In the genomic region with DNA sequence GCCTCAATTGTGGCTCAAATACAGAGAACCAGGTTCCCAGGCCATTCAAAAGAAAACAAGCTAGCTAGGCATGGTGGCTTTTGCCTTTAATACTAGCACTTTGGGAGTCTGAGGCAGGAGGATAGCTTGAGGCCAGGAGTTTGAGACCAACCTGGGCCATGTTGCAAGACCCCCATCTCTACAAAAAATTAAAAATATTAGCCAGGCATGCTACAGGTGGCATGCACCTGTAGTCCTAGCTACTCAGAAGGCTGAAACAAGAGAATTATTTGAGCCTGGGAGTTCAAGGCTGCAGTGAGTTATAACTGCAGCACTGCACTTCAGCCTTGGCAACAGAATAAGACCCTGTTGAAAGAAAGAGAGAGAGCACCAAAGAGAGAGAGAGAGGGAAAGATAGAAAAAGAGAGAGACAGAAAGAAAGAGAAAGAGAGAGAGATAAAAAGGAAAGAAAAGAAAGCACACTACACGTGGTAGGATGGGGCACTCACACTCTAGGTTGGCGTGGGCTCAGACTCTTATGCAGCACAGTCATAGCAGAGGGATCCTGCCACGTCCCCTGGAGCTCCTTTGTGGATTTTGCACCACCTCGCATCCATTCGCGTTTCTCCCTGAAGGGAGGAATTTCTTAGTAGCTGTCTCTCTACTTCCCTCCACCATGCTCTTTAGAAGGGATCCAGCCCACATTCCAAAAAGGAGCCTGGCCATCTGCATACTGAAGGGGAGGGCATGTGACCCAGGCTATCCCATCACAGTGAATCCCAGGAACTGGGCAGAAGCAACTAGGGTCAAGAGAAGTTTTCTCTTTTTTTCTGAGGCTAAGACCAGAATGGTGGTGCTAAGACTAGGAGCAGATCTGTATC, we compare ENCODE assay signal across 15 cellular contexts.
DNase-seq lines count a peak whose midpoint lies in the region; ATAC-seq and TF ChIP-seq lines count a peak whose summit lies in the region.
"Had no signal": no experiment of that assay in that cellular context is flagged by ENCODE, and none has a peak within 500 bp of the region (broad histone marks: within the 10 kb centered on the region; RNA-seq: fewer than 3 reads in every experiment).

No MANE protein-coding gene starts in this region.

- no peaks in the 10 kb centered on the region for H4K20me1 ChIP-seq in DND-41 (ENCODE audit: insufficient read depth, low read length)
- H4K20me1 ChIP-seq: BLaER1 had no signal

- H3K9ac ChIP-seq in DND-41 (ENCODE audit: low read depth, low read length) (no peak overlapping the region), HUES48 (ENCODE audit: low read depth, low read length) (no peak overlapping the region; the same call in 1 of the 2 replicates), mesendoderm (ENCODE audit: low read length) (no peak overlapping the region)
- H3K9ac ChIP-seq: BLaER1 had no signal

- TF ChIP-seq CTCF in DND-41 (IDR thresholded peaks at IDR 0.05; ENCODE audit: borderline replicate concordance, extremely low read depth, low read length, poor library complexity, severe bottlenecking) (no peak), dorsolateral prefrontal cortex (IDR thresholded peaks at IDR 0.05 in 54 of 56, conservative IDR thresholded peaks at IDR 0.05 in 2 of 56; ENCODE audit: low read depth in 1 of 56, partially characterized antibody in 56 of 56) (no peak)

- H2BK120ac ChIP-seq in mesendoderm (ENCODE audit: low read depth, low read length), result no peak overlapping the region

- H3K36me3 ChIP-seq in DND-41 (ENCODE audit: insufficient read depth, low read length) (no peaks in the 10 kb centered on the region), HUES48 (ENCODE audit: control insufficient read depth, insufficient read depth, low read length) (no peaks in the 10 kb centered on the region), SJSA1 (no peaks in the 10 kb centered on the region), mesendoderm (ENCODE audit: control insufficient read depth, insufficient read depth, low read length) (no peaks in the 10 kb centered on the region)
- H3K36me3 ChIP-seq: BLaER1 had no signal

- no peak overlapping the region for H2BK5ac ChIP-seq in mesendoderm (ENCODE audit: low read length)

- no peak overlapping the region for H3K23ac ChIP-seq in mesendoderm (ENCODE audit: low read length)

- H3K36me3 Mint-ChIP-seq in effector memory CD8-positive, alpha-beta T cell (ENCODE audit: insufficient read depth), result no peaks in the 10 kb centered on the region
- H3K36me3 Mint-ChIP-seq: CD4-positive, CD25-positive, alpha-beta regulatory T cell had no signal

- no peak overlapping the region for H3K56ac ChIP-seq in mesendoderm (ENCODE audit: low read length)

- H3K27ac Mint-ChIP-seq in effector memory CD8-positive, alpha-beta T cell, result no peak overlapping the region

- no peaks in the 10 kb centered on the region for H3K79me1 ChIP-seq in mesendoderm (ENCODE audit: low read length)

- H3K4me3 Mint-ChIP-seq in effector memory CD8-positive, alpha-beta T cell, result no peak overlapping the region
- H3K4me3 Mint-ChIP-seq: CD4-positive, CD25-positive, alpha-beta regulatory T cell had no signal

- H4K5ac ChIP-seq in mesendoderm (ENCODE audit: low read length), result no peak overlapping the region

- H3K4me3 ChIP-seq in DND-41 (ENCODE audit: low read depth in 1 of 2, low read length in 2 of 2) (no peak overlapping the region), HUES48 (ENCODE audit: low read depth, low read length) (no peak overlapping the region), SJSA1 (no peak overlapping the region), mesendoderm (ENCODE audit: low read length) (no peak overlapping the region), dorsolateral prefrontal cortex (no peak overlapping the region)
- H3K4me3 ChIP-seq: BLaER1, GM12878 had no signal

- H3K27me3 Mint-ChIP-seq in effector memory CD8-positive, alpha-beta T cell, result peaks cover 8 to 9% of the 10 kb centered on the region in 2 donors
- H3K27me3 Mint-ChIP-seq: CD4-positive, CD25-positive, alpha-beta regulatory T cell had no signal

- H3K9me3 Mint-ChIP-seq in effector memory CD8-positive, alpha-beta T cell, result no peaks in the 10 kb centered on the region

- DNase-seq in DND-41, result no peak
- DNase-seq in SJSA1 (ENCODE audit: low read depth in 1 of 2, low spot score in 2 of 2), result no peak
- peak; percentile 60 for DNase-seq in mesendoderm
- no peak for DNase-seq in C1 segment of cervical spinal cord (lab: John Stamatoyannopoulos, UW)
- no peak for DNase-seq in effector memory CD8-positive, alpha-beta T cell
- DNase-seq in dorsolateral prefrontal cortex, result no peak
- no peak for DNase-seq in NCI-H345 treated with DMSO at 0.1 percent for 48 hours (lab: John Stamatoyannopoulos, UW; ENCODE audit: unreplicated experiment)
- DNase-seq: CD4-positive, CD25-positive, alpha-beta regulatory T cell; DMS53; Kasumi-1; KBM-7 had no signal

- no peak overlapping the region for H3K4ac ChIP-seq in mesendoderm (ENCODE audit: low read depth, low read length)

- H3K9me3 ChIP-seq in DND-41 (ENCODE audit: insufficient read depth, low read length, severe bottlenecking) (no peaks in the 10 kb centered on the region), HUES48 (ENCODE audit: control insufficient read depth, insufficient read depth, low read length) (no peaks in the 10 kb centered on the region), SJSA1 (replicated peaks) (no peaks in the 10 kb centered on the region)
- H3K9me3 ChIP-seq: BLaER1 had no signal

- H2BK15ac ChIP-seq in mesendoderm (replicated peaks; ENCODE audit: low read depth), result no peak overlapping the region

- H3K4me2 ChIP-seq in DND-41 (ENCODE audit: insufficient read depth, low read length), result no peak overlapping the region
- H3K4me2 ChIP-seq in mesendoderm (ENCODE audit: low read length), result no peak overlapping the region
- H3K4me2 ChIP-seq: BLaER1 had no signal

- H3K4me1 ChIP-seq in DND-41 (ENCODE audit: insufficient read depth, low read length) (peaks cover 74% of the 10 kb centered on the region), HUES48 (ENCODE audit: control insufficient read depth, insufficient read depth, low read length) (peaks cover 37% of the 10 kb centered on the region), SJSA1 (replicated peaks) (peaks cover 43% of the 10 kb centered on the region), mesendoderm (ENCODE audit: control insufficient read depth, low read depth, low read length) (peaks cover 19% of the 10 kb centered on the region)

- no CpG with 5 or more reads among the region's 6 CpGs for WGBS in mesendoderm (ENCODE audit: extremely low coverage, insufficient coverage, low lambda C conversion rate)

- intact Hi-C loops in dorsolateral prefrontal cortex (cut with DNase I), result no loop called here

- H4K8ac ChIP-seq in mesendoderm (ENCODE audit: low read depth, low read length), result no peak overlapping the region

- no peak overlapping the region for H2AFZ ChIP-seq in DND-41 (ENCODE audit: low read depth, low read length)

- H3K4me1 Mint-ChIP-seq in effector memory CD8-positive, alpha-beta T cell (ENCODE audit: low read depth in 2 of 2), result peaks cover 0 to 3% of the 10 kb centered on the region in 2 donors

- no peak overlapping the region for H2AK5ac ChIP-seq in mesendoderm (ENCODE audit: low read length)

- peak overlapping the region; percentile 33; the same call in 1 of the 2 replicates for H3K27ac ChIP-seq in DND-41 (ENCODE audit: low read length)
- peak overlapping the region; percentile 85 for H3K27ac ChIP-seq in HUES48 (ENCODE audit: low read depth, low read length)
- peak overlapping the region; percentile 75 for H3K27ac ChIP-seq in SJSA1
- no peak overlapping the region for H3K27ac ChIP-seq in mesendoderm (ENCODE audit: low read depth, low read length)
- no peak overlapping the region for H3K27ac ChIP-seq in dorsolateral prefrontal cortex
- H3K27ac ChIP-seq: BLaER1 had no signal

- H3K79me2 ChIP-seq in DND-41 (ENCODE audit: insufficient read depth, low read length) (no peaks in the 10 kb centered on the region), mesendoderm (ENCODE audit: control insufficient read depth, insufficient read depth, low read length) (no peaks in the 10 kb centered on the region)

- H3K27me3 ChIP-seq in DND-41 (ENCODE audit: insufficient read depth, low read length, poor library complexity) (no peaks in the 10 kb centered on the region), HUES48 (ENCODE audit: control insufficient read depth, insufficient read depth, low read length) (no peaks in the 10 kb centered on the region), SJSA1 (replicated peaks) (no peaks in the 10 kb centered on the region), mesendoderm (ENCODE audit: insufficient read depth, low read length, poor library complexity) (no peaks in the 10 kb centered on the region), dorsolateral prefrontal cortex (peaks cover 0 to 43% (median 8%) of the 10 kb centered on the region in 45 donors)
- H3K27me3 ChIP-seq: BLaER1 had no signal

- no peak for ATAC-seq in DND-41 (ENCODE audit: insufficient read depth, low read depth)
- ATAC-seq in effector memory CD8-positive, alpha-beta T cell (replicated peaks), result no peak
- ATAC-seq: GM12878, HCT116 had no signal

- H3K18ac ChIP-seq in mesendoderm (ENCODE audit: low read length), result no peak overlapping the region

Comparison
In these comparisons a context has a peak if more than half of its experiments do, and no peak if none do; other contexts are left out.
1. H3K27ac ChIP-seq: peak in DND-41 (single experiment), HUES48 (single experiment) and SJSA1 (single experiment); none in mesendoderm (single experiment) and dorsolateral prefrontal cortex (0 of 59).